ENCODE assay signal across 12 cellular contexts in the genomic region with DNA sequence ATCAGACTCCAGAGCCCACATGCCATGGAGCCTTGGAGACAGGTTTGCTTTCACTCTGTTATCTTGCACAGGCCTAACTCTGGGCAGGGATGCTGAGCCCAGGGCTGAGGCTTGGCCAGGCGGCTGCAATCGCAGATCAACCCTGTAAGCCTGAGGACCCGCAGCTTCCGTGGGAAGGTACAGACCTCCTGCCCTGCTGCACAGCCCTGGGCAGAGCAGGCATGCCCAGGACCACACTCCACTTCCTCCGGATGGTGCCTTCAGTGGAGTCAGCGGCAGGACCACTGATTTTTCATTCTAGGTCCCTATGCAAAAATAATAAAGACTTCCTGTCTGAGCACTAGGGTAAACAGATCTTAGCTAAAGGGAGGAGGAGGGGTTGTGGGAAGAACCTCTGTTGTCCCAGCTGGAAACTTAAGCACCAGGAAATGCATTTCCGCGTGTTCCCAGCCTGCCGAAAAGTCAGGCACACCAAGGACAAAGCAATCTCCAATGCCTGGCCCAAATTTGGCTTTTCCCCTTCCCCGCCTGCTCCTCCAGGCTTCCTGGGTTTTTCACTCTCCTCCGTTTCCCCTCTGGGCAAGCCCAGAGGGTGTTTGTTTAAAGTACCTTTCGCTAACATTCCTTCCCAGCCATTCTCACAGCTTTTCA.
DNase-seq lines count a peak whose midpoint lies in the region; ATAC-seq and TF ChIP-seq lines count a peak whose summit lies in the region.
"Had no signal": no experiment of that assay in that cellular context is flagged by ENCODE, and none has a peak within 500 bp of the region (broad histone marks: within the 10 kb centered on the region; RNA-seq: fewer than 3 reads in every experiment).

No MANE protein-coding gene starts in this region.

- intact Hi-C loops in adrenal gland (cut with DNase I) = no loop called here
- intact Hi-C loops in sciatic nerve (cut with DNase I) = no loop called here

- no peak for TF ChIP-seq CTCF in adrenal gland (IDR thresholded peaks at IDR 0.05)

- 15 to 27% (median 22%) methylated on average over 10 to 12 of the region's 12 CpGs for WGBS in adrenal gland, 4 donors

- no peaks in the 10 kb centered on the region for H3K9me3 ChIP-seq in HUES48 (ENCODE audit: control insufficient read depth, insufficient read depth, low read length)
- no peaks in the 10 kb centered on the region for H3K9me3 ChIP-seq in adrenal gland (replicated peaks in 1 of 3)
- H3K9me3 ChIP-seq in iPS-18a (ENCODE audit: control insufficient read depth, low read depth, low read length) = no peaks in the 10 kb centered on the region
- H3K9me3 ChIP-seq: SJSA1 had no signal

- H3K4me1 ChIP-seq in HUES48 (ENCODE audit: control insufficient read depth, insufficient read depth, low read length) = peaks cover 19% of the 10 kb centered on the region
- peaks cover 0 to 14% of the 10 kb centered on the region in 2 donors for H3K4me1 ChIP-seq in adrenal gland (replicated peaks in 1 of 2)
- peaks cover 24% of the 10 kb centered on the region for H3K4me1 ChIP-seq in iPS-18a (ENCODE audit: control insufficient read depth, low read depth, low read length)
- H3K4me1 ChIP-seq: SJSA1 had no signal

- H3K9ac ChIP-seq in HUES48 (ENCODE audit: low read depth, low read length) (peak overlapping the region; percentile 37), iPS-18a (ENCODE audit: low read length) (peak overlapping the region; percentile 62)

- no peak for TF ChIP-seq POLR2A in adrenal gland (IDR thresholded peaks at IDR 0.05)

- peak; percentile 50 for ATAC-seq in sciatic nerve
- no peak for ATAC-seq in GM18858 (IDR thresholded peaks at IDR 0.05; ENCODE audit: unreplicated experiment)
- ATAC-seq in HG03175 (IDR thresholded peaks at IDR 0.05; ENCODE audit: unreplicated experiment) = no peak
- ATAC-seq: natural killer cell treated with Interleukin-12 subunit alpha and Interleukin-12 subunit beta and Interleukin-15 and Interleukin-18, amount 100 ng/mL, for 72 hours had no signal

- DNase-seq in adrenal gland (peak; percentile 16 to 71 (median 20)), sciatic nerve (ENCODE audit: low spot score) (no peak), inferior parietal cortex (ENCODE audit: extremely low spot score) (no peak), NOMO-1 treated with DMSO at 0.1 percent for 48 hours (lab: John Stamatoyannopoulos, UW; ENCODE audit: unreplicated experiment) (no peak)
- DNase-seq: activated CD8-positive, alpha-beta memory T cell treated with anti-CD3 and anti-CD28 coated beads for 24 hours; DND-41 had no signal

- H3K36me3 ChIP-seq in HUES48 (ENCODE audit: control insufficient read depth, insufficient read depth, low read length) = no peaks in the 10 kb centered on the region
- no peaks in the 10 kb centered on the region for H3K36me3 ChIP-seq in adrenal gland (replicated peaks in 1 of 2)
- H3K36me3 ChIP-seq in iPS-18a (ENCODE audit: control insufficient read depth, low read depth, low read length) = no peaks in the 10 kb centered on the region
- H3K36me3 ChIP-seq: SJSA1 had no signal

- H3K27me3 ChIP-seq in HUES48 (ENCODE audit: control insufficient read depth, insufficient read depth, low read length) (no peaks in the 10 kb centered on the region), adrenal gland (no peaks in the 10 kb centered on the region), iPS-18a (ENCODE audit: control insufficient read depth, insufficient read depth, low read length) (no peaks in the 10 kb centered on the region)
- H3K27me3 ChIP-seq: SJSA1 had no signal

- H3K27ac ChIP-seq in HUES48 (ENCODE audit: low read depth, low read length) (peak overlapping the region; percentile 92), adrenal gland (peak overlapping the region in 2 of 5 donors; percentile 26 to 49), iPS-18a (ENCODE audit: low read length) (peak overlapping the region; percentile 86)
- H3K27ac ChIP-seq: SJSA1 had no signal

- H3K4me3 ChIP-seq in HUES48 (ENCODE audit: low read depth, low read length) (peak overlapping the region; percentile 11; the same call in 1 of the 2 replicates), adrenal gland (no peak overlapping the region), iPS-18a (ENCODE audit: low read length) (peak overlapping the region; percentile 3)
- H3K4me3 ChIP-seq: SJSA1 had no signal

Comparison
In these comparisons a context has a peak if more than half of its experiments do, and no peak if none do; other contexts are left out.
1. H3K4me3 ChIP-seq: peak in HUES48 (single experiment) and iPS-18a (single experiment); none in adrenal gland (0 of 4).
2. DNase-seq: peak in adrenal gland (7 of 7); none in sciatic nerve (single experiment), inferior parietal cortex (single experiment) and NOMO-1 treated with DMSO at 0.1 percent for 48 hours (single experiment).